In genomic region chr1:116554924-116555323, GRCh38 we compare ENCODE assay signal across 21 cellular contexts. TPM values are rescaled to one million over a fixed set of nuclear protein-coding genes. Genes with fewer than 3 reads are reported as not detected.
DNase-seq lines count a peak whose midpoint lies in the region; ATAC-seq, FAIRE-seq and TF ChIP-seq lines count a peak whose summit lies in the region.
"Had no signal": no experiment of that assay in that cellular context is flagged by ENCODE, and none has a peak within 500 bp of the region (broad histone marks: within the 10 kb centered on the region; RNA-seq: fewer than 3 reads in every experiment).

No MANE protein-coding gene starts in this region.

- peak overlapping the region in 1 of 2 donors; percentile 31 for H3K4me3 Mint-ChIP-seq in activated T-cell treated with anti-CD3 and anti-CD28 coated beads, Interleukin-2, amount 50 U/mL, for 72 hours

- H3K27me3 ChIP-seq in K562 (ENCODE audit: control insufficient read depth in 2 of 2, insufficient read depth in 2 of 2, low read length in 2 of 2): no peaks in the 10 kb centered on the region
- H3K27me3 ChIP-seq in neutrophil: no peaks in the 10 kb centered on the region
- H3K27me3 ChIP-seq: transverse colon had no signal

- H3K9me1 ChIP-seq in K562 (ENCODE audit: control insufficient read depth, insufficient read depth, low read length): no peaks in the 10 kb centered on the region

- in situ Hi-C loops in K562 (cut with MboI): no loop called here

- H3K36me3 ChIP-seq in K562 (ENCODE audit: control insufficient read depth, insufficient read depth, low read length) (no peaks in the 10 kb centered on the region; the same call in 2 of the 3 replicates), neutrophil (no peaks in the 10 kb centered on the region)
- H3K36me3 ChIP-seq: transverse colon had no signal

- H3K27ac ChIP-seq in K562 (ENCODE audit: extremely low read depth, low read depth, low read length) (no peak overlapping the region), neutrophil (peak overlapping the region; percentile 0)

- DNase-seq in activated T-cell treated with anti-CD3 and anti-CD28 coated beads, Interleukin-2, amount 50 U/mL, for 72 hours: no peak
- DNase-seq in activated T-cell treated with anti-CD3 and anti-CD28 coated beads for 4 hours (no peak), GM18507 (ENCODE audit: extremely low spot score, insufficient read length, low read depth) (no peak), K562 (ENCODE audit: extremely low read depth in 1 of 4, low spot score in 3 of 4) (peak in 1 of 4 experiments; percentile 44), GF-D8 (lab: John Stamatoyannopoulos, UW) (no peak)
- DNase-seq: activated naive CD4-positive, alpha-beta T cell; aorta; foreskin fibroblast; KG1; mucosa of descending colon; NCI-H1048; NCI-H2029; nucleus accumbens; retina; stimulated activated naive CD4-positive, alpha-beta T cell; transverse colon had no signal

- 77% methylated on average over 2 of the region's 2 CpGs for WGBS in K562 (ENCODE audit: insufficient coverage, low coverage, missing lambda C conversion rate)

- no TSS peak for BruUV-seq in K562 (replicated peaks; lab: Mats Ljungman, UMichigan)

- H3K79me2 ChIP-seq in K562 (ENCODE audit: control insufficient read depth, insufficient read depth, low read length): peaks cover 90% of the 10 kb centered on the region

- H3K4me2 ChIP-seq in K562 (ENCODE audit: insufficient read depth, low read length): no peak overlapping the region

- H3K4me1 ChIP-seq in K562 (replicated peaks in 1 of 2; ENCODE audit: control insufficient read depth in 2 of 2, insufficient read depth in 2 of 2, low read length in 2 of 2) (peaks cover 16 to 24% of the 10 kb centered on the region in 2 experiments; a peak in 4 of 5 replicates), neutrophil (ENCODE audit: control insufficient read depth in 1 of 2, insufficient read depth in 1 of 2, low read depth in 1 of 2, low read length in 1 of 2) (peaks cover 55 to 86% of the 10 kb centered on the region in 2 experiments)

- FAIRE-seq in GM18507 (lab: Jason Lieb, UNC) (peak; percentile 24), K562 (lab: Jason Lieb, UNC) (no peak)
- FAIRE-seq: colon, endothelial cell of umbilical vein had no signal

- H3K9me3 Mint-ChIP-seq in activated T-cell treated with anti-CD3 and anti-CD28 coated beads, Interleukin-2, amount 50 U/mL, for 72 hours: no peaks in the 10 kb centered on the region

- TF ChIP-seq EP300 in K562 (IDR thresholded peaks at IDR 0.05; ENCODE audit: low read length): no peak

- H2AFZ ChIP-seq in K562 (ENCODE audit: low read depth, low read length): no peak overlapping the region

- peaks cover 84% of the 10 kb centered on the region for H3K4me1 Mint-ChIP-seq in activated T-cell treated with anti-CD3 and anti-CD28 coated beads, Interleukin-2, amount 50 U/mL, for 72 hours (ENCODE audit: low read depth)

- TF ChIP-seq RAD21 in K562 (CRISPR knock-in tag; conservative IDR thresholded peaks at IDR 0.05 in 1 of 2, IDR thresholded peaks at IDR 0.05 in 1 of 2): no peak

- H4K20me1 ChIP-seq in K562 (replicated peaks; ENCODE audit: control insufficient read depth, insufficient read depth, low read length): peaks cover 16% of the 10 kb centered on the region

- POLR2A ChIA-PET in K562 (lab: Yijun Ruan, JAX): no interaction called here

- TF ChIP-seq POLR2A in K562 (conservative IDR thresholded peaks at IDR 0.05): no peak
- TF ChIP-seq POLR2A in GM18505 (IDR thresholded peaks at IDR 0.05; ENCODE audit: borderline replicate concordance, extremely low read depth, insufficient read depth, insufficient read length): no peak

- intact Hi-C loops in K562 (cut with micrococcal nuclease): no loop called here

- ATAC-seq in activated T-cell treated with anti-CD3 and anti-CD28 coated beads, Interleukin-2, amount 50 U/mL, for 72 hours (replicated peaks in 1 of 2): no peak
- ATAC-seq in K562: no peak
- no peak for ATAC-seq in HG03159 (IDR thresholded peaks at IDR 0.05; ENCODE audit: unreplicated experiment)
- ATAC-seq in GM18505 (IDR thresholded peaks at IDR 0.05; ENCODE audit: unreplicated experiment): no peak

- H3K9me3 ChIP-seq in K562 (replicated peaks; ENCODE audit: control insufficient read depth, insufficient read depth, low read depth, low read length) (no peaks in the 10 kb centered on the region), neutrophil (no peaks in the 10 kb centered on the region)
- H3K9me3 ChIP-seq: mucosa of descending colon, transverse colon had no signal

- no peak for TF ChIP-seq CTCF in K562 (IDR thresholded peaks at IDR 0.05 in 2 of 3, conservative IDR thresholded peaks at IDR 0.05 in 1 of 3; ENCODE audit: insufficient read depth in 2 of 3, low read depth in 1 of 3, low read length in 3 of 3)
- TF ChIP-seq CTCF in neutrophil (IDR thresholded peaks at IDR 0.05): no peak

- no peak overlapping the region for H3K4me3 ChIP-seq in K562
- no peak overlapping the region for H3K4me3 ChIP-seq in neutrophil (ENCODE audit: low read depth in 1 of 2, low read length in 1 of 2)
- H3K4me3 ChIP-seq: mucosa of descending colon, transverse colon had no signal

- H3K27me3 Mint-ChIP-seq in activated T-cell treated with anti-CD3 and anti-CD28 coated beads, Interleukin-2, amount 50 U/mL, for 72 hours (ENCODE audit: low read depth): no peaks in the 10 kb centered on the region

- CTCF ChIA-PET in K562 (lab: Yijun Ruan, JAX; ENCODE audit: low intra/inter-chr PET ratio): no interaction called here

- peaks cover 2 to 13% of the 10 kb centered on the region in 2 donors for H3K36me3 Mint-ChIP-seq in activated T-cell treated with anti-CD3 and anti-CD28 coated beads, Interleukin-2, amount 50 U/mL, for 72 hours (ENCODE audit: insufficient read depth in 2 of 2)

- no peak overlapping the region for H3K9ac ChIP-seq in K562 (ENCODE audit: insufficient read depth in 1 of 2, low read depth in 2 of 2, low read length in 2 of 2)

- H3K27ac Mint-ChIP-seq in activated T-cell treated with anti-CD3 and anti-CD28 coated beads, Interleukin-2, amount 50 U/mL, for 72 hours: peak overlapping the region; percentile 49

TF ChIP-seq in K562, 482 proteins besides CTCF, POLR2A, EP300 and RAD21:
- TF ChIP-seq DPF2 (IDR thresholded peaks at IDR 0.05) (no peak), ZNF24 (IDR thresholded peaks at IDR 0.05) (peak; percentile 94)
TF ChIP-seq in K562: peak in this region for 1.

RNA-seq across cellular contexts. Expression of gene CD58, which starts 15.9 kb away (rescaled TPM):
- total RNA-seq in activated T-cell treated with anti-CD3 and anti-CD28 coated beads, Interleukin-2, amount 50 U/mL, for 72 hours: 10 to 100 TPM; 15.4 to 32.7 TPM
- 43.8 and 80.5 TPM in 2 replicates for total RNA-seq in K562 (2011; cell fraction: chromatin; rRNA removed; ENCODE audit: low replicate concordance)
- 32.9 and 38.5 TPM in 2 replicates for total RNA-seq in K562 (2011; cell fraction: nucleolus; rRNA removed)
- total RNA-seq in K562 (2011; cell fraction: nucleoplasm; rRNA removed): 55.1 and 71.8 TPM in 2 replicates
- 18.1 and 20.6 TPM in 2 replicates for total RNA-seq in K562 (2014; rRNA removed)
- total RNA-seq in K562 (2014; rRNA removed; fragmentation: Illumina TruSeq; extraction: Trizol): 38.9 and 44.3 TPM in 2 replicates
- total RNA-seq in K562 (2015; rRNA removed; fragmentation: Illumina TruSeq; extraction: Trizol): 32.6 and 37.4 TPM in 2 replicates
- total RNA-seq in K562 (2021): 22.6 and 23.1 TPM in 2 replicates
- polyA plus RNA-seq in K562 (2011; rRNA removed): 63.1 and 113 TPM in 2 replicates
- polyA plus RNA-seq in K562 (2011; cell fraction: cytosol; rRNA removed): 26.9 and 29.8 TPM in 2 replicates
- 35.4 and 45.0 TPM in 2 replicates for polyA plus RNA-seq in K562 (2011; cell fraction: nucleus; rRNA removed)
- 27.1 and 33.9 TPM in 2 replicates for polyA plus RNA-seq in K562 (2012)
- polyA plus RNA-seq in K562 (2014; fragmentation: Illumina TruSeq; extraction: Trizol): 49.0 and 53.2 TPM in 2 replicates
- 10 to 100 TPM; 24.6 to 33.0 TPM for polyA plus RNA-seq in K562 (2014; fragmentation: Nextera tagmentation; extraction: Ambion mirVana)
- 40.9 and 45.0 TPM in 2 replicates for polyA plus RNA-seq in K562 (2014; rRNA removed)
- 43.3 and 57.6 TPM in 2 replicates for polyA minus RNA-seq in K562 (2011; rRNA and poly(A)+ RNA removed)
- 11.0 and 23.7 TPM in 2 replicates for polyA minus RNA-seq in K562 (2011; cell fraction: cytosol; rRNA and poly(A)+ RNA removed)
- polyA minus RNA-seq in K562 (2011; cell fraction: nucleus; rRNA and poly(A)+ RNA removed): 27.6 and 28.0 TPM in 2 replicates
